ENCODE assay signal across 16 cellular contexts in genomic region chr22:43487311-43488030, GRCh38.
A peak's percentile ranks its signal among the peaks of the same experiment; 100 is the strongest.
DNase-seq lines count a peak whose midpoint lies in the region; ATAC-seq and TF ChIP-seq lines count a peak whose summit lies in the region.
"Had no signal": no experiment of that assay in that cellular context is flagged by ENCODE, and none has a peak within 500 bp of the region (broad histone marks: within the 10 kb centered on the region; RNA-seq: fewer than 3 reads in every experiment).

No MANE protein-coding gene starts in this region.

- peak overlapping the region; percentile 20 for H3K4ac ChIP-seq in neuronal stem cell (ENCODE audit: low read length)

- H2BK5ac ChIP-seq in neuronal stem cell (ENCODE audit: low read length) = peak overlapping the region; percentile 24

- H3K4me1 Mint-ChIP-seq in GM23338 (no peaks in the 10 kb centered on the region; the same call in 2 of the 3 replicates), endodermal cell (peaks cover 7% of the 10 kb centered on the region)
- no peaks in the 10 kb centered on the region for H3K4me1 Mint-ChIP-seq in activated CD4-positive, alpha-beta memory T cell treated with anti-CD3 and anti-CD28 coated beads for 36 hours (ENCODE audit: low read depth)
- H3K4me1 Mint-ChIP-seq: B cell had no signal

- H3K36me3 ChIP-seq in GM23338 (ENCODE audit: insufficient read depth) (no peaks in the 10 kb centered on the region), endodermal cell (ENCODE audit: control insufficient read depth, insufficient read depth, low read length) (no peaks in the 10 kb centered on the region), neuronal stem cell (replicated peaks in 1 of 2; ENCODE audit: control insufficient read depth in 2 of 2, insufficient read depth in 2 of 2, low read length in 2 of 2) (peaks cover 0 to 12% of the 10 kb centered on the region in 2 donors)

- peak overlapping the region; percentile 67 for H3K14ac ChIP-seq in neuronal stem cell (ENCODE audit: low read length)

- peak overlapping the region; percentile 58 for H4K8ac ChIP-seq in neuronal stem cell (ENCODE audit: low read depth, low read length)

- H2AK5ac ChIP-seq in neuronal stem cell (ENCODE audit: low read depth, low read length) = no peak overlapping the region

- peaks cover 10% of the 10 kb centered on the region for H3K79me1 ChIP-seq in neuronal stem cell (ENCODE audit: low read depth, low read length)

- 81 to 84% methylated on average over 9 to 19 of the region's 19 CpGs for WGBS in endodermal cell (ENCODE audit: insufficient coverage in 1 of 2, insufficient read length in 1 of 2), 2 experiments
- whole genome bisulfite sequencing in neuronal stem cell (ENCODE audit: extremely low coverage in 2 of 2, insufficient read length in 2 of 2, insufficient replicate concordance in 1 of 2), 2 donors = no CpG with 5 or more reads among the region's 19 CpGs

- H4K91ac ChIP-seq in neuronal stem cell (ENCODE audit: low read depth, low read length, poor library complexity) = no peak overlapping the region

- POLR2A ChIA-PET in activated CD4-positive, alpha-beta memory T cell treated with anti-CD3 and anti-CD28 coated beads for 36 hours (lab: Charles Lee) = no interaction called here

- no peaks in the 10 kb centered on the region for H3K9me2 ChIP-seq in GM23338 (ENCODE audit: insufficient read depth)

- no peak overlapping the region for H2BK120ac ChIP-seq in neuronal stem cell (ENCODE audit: low read depth, low read length)

- intact Hi-C loops in activated CD4-positive, alpha-beta memory T cell treated with anti-CD3 and anti-CD28 coated beads for 36 hours (cut with micrococcal nuclease) = no loop called here

- H2BK15ac ChIP-seq in neuronal stem cell (ENCODE audit: low read length) = no peak overlapping the region

- H3K9me3 ChIP-seq in endodermal cell (ENCODE audit: control insufficient read depth, low read length) (no peaks in the 10 kb centered on the region), neuronal stem cell (replicated peaks in 1 of 2; ENCODE audit: control insufficient read depth in 2 of 2, insufficient read depth in 1 of 2, low read depth in 1 of 2, low read length in 2 of 2) (peaks cover 0 to 2% of the 10 kb centered on the region in 2 donors)

- no peaks in the 10 kb centered on the region for H3K4me1 ChIP-seq in GM23338 (ENCODE audit: insufficient read depth)
- H3K4me1 ChIP-seq in endodermal cell (ENCODE audit: control insufficient read depth, insufficient read depth, low read length) = peaks cover 3% of the 10 kb centered on the region
- peaks cover 0 to 16% of the 10 kb centered on the region in 2 donors for H3K4me1 ChIP-seq in neuronal stem cell (ENCODE audit: control insufficient read depth in 2 of 2, insufficient read depth in 1 of 2, low read depth in 1 of 2, low read length in 2 of 2)

- H3K23ac ChIP-seq in neuronal stem cell (ENCODE audit: low read depth, low read length, poor library complexity) = no peak overlapping the region

- H3K27me3 ChIP-seq in GM23338 (ENCODE audit: insufficient read depth) (no peaks in the 10 kb centered on the region), endodermal cell (ENCODE audit: control insufficient read depth, insufficient read depth, low read length, poor library complexity, severe bottlenecking) (no peaks in the 10 kb centered on the region), neuronal stem cell (ENCODE audit: control insufficient read depth in 3 of 3, insufficient read depth in 3 of 3, low read depth in 1 of 3, low read length in 3 of 3) (peaks cover 0 to 7% (median 0%) of the 10 kb centered on the region in 3 experiments)

- H3K4me3 Mint-ChIP-seq in GM23338 (no peak overlapping the region), endodermal cell (no peak overlapping the region)
- H3K4me3 Mint-ChIP-seq in activated CD4-positive, alpha-beta memory T cell treated with anti-CD3 and anti-CD28 coated beads for 36 hours = no peak overlapping the region
- H3K4me3 Mint-ChIP-seq: B cell; CD4-positive, alpha-beta T cell; HFFc6 had no signal

- DNase-seq in GM23338 (ENCODE audit: low spot score) = no peak
- DNase-seq in endodermal cell = no peak
- no peak for DNase-seq in neuronal stem cell (ENCODE audit: low spot score)
- no peak for DNase-seq in activated CD4-positive, alpha-beta memory T cell treated with anti-CD3 and anti-CD28 coated beads for 36 hours
- no peak for DNase-seq in NCI-H2029 (lab: John Stamatoyannopoulos, UW)
- DNase-seq: C1 segment of cervical spinal cord; CD4-positive, alpha-beta T cell; DMS153; DMS79 treated with DMSO at 0.1 percent for 48 hours; EL; HCEC 1CT; HFFc6 had no signal

- H3K18ac ChIP-seq in neuronal stem cell (ENCODE audit: low read length) = peak overlapping the region; percentile 73

- no peaks in the 10 kb centered on the region for H3F3A ChIP-seq in GM23338 (replicated peaks; ENCODE audit: low read depth)

- H4K20me1 ChIP-seq in GM23338 (replicated peaks; ENCODE audit: insufficient read depth) = no peaks in the 10 kb centered on the region

- H3K36me3 Mint-ChIP-seq in GM23338 (ENCODE audit: low read depth) (peaks cover 3% of the 10 kb centered on the region; the same call in 1 of the 3 replicates), endodermal cell (ENCODE audit: low read depth) (no peaks in the 10 kb centered on the region)
- no peaks in the 10 kb centered on the region for H3K36me3 Mint-ChIP-seq in activated CD4-positive, alpha-beta memory T cell treated with anti-CD3 and anti-CD28 coated beads for 36 hours

- H3K9ac ChIP-seq in endodermal cell (ENCODE audit: extremely low read depth, low read length, poor library complexity, severe bottlenecking) = no peak overlapping the region
- no peak overlapping the region for H3K9ac ChIP-seq in neuronal stem cell (ENCODE audit: low read depth, low read length, poor library complexity)

- CTCF ChIA-PET in activated CD4-positive, alpha-beta memory T cell treated with anti-CD3 and anti-CD28 coated beads for 36 hours (lab: Charles Lee) = no interaction called here

- H3K9me3 Mint-ChIP-seq in GM23338 (peaks cover 10% of the 10 kb centered on the region), endodermal cell (no peaks in the 10 kb centered on the region)
- H3K9me3 Mint-ChIP-seq in activated CD4-positive, alpha-beta memory T cell treated with anti-CD3 and anti-CD28 coated beads for 36 hours = peaks cover 2% of the 10 kb centered on the region

- no peaks in the 10 kb centered on the region for H3K79me2 ChIP-seq in GM23338 (replicated peaks; ENCODE audit: insufficient read depth)

- peak overlapping the region; percentile 57; the same call in 1 of the 2 replicates for H3K27ac Mint-ChIP-seq in GM23338
- H3K27ac Mint-ChIP-seq in endodermal cell = peak overlapping the region; percentile 49
- no peak overlapping the region for H3K27ac Mint-ChIP-seq in activated CD4-positive, alpha-beta memory T cell treated with anti-CD3 and anti-CD28 coated beads for 36 hours
- H3K27ac Mint-ChIP-seq: B cell; CD4-positive, alpha-beta T cell; HFFc6 had no signal

- H2AFZ ChIP-seq in GM23338 (no peak overlapping the region), neuronal stem cell (ENCODE audit: low read length) (no peak overlapping the region)

- peaks cover 7% of the 10 kb centered on the region for H3K27me3 Mint-ChIP-seq in GM23338 (ENCODE audit: insufficient read depth, low read depth, poor library complexity)
- no peaks in the 10 kb centered on the region for H3K27me3 Mint-ChIP-seq in endodermal cell (ENCODE audit: insufficient read depth)
- peaks cover 5% of the 10 kb centered on the region for H3K27me3 Mint-ChIP-seq in activated CD4-positive, alpha-beta memory T cell treated with anti-CD3 and anti-CD28 coated beads for 36 hours
- H3K27me3 Mint-ChIP-seq: CD4-positive, alpha-beta T cell had no signal

- H3K27ac ChIP-seq in GM23338 (ENCODE audit: low read depth) = no peak overlapping the region
- peak overlapping the region; percentile 30 for H3K27ac ChIP-seq in angular gyrus (ENCODE audit: low read depth, low read length)
- H3K27ac ChIP-seq in endodermal cell (ENCODE audit: low read depth, low read length) = no peak overlapping the region
- no peak overlapping the region for H3K27ac ChIP-seq in neuronal stem cell (replicated peaks; ENCODE audit: low read length)

- TF ChIP-seq CTCF in GM23338 (conservative IDR thresholded peaks at IDR 0.05; ENCODE audit: low read depth in 2 of 2) = no peak
- TF ChIP-seq CTCF in endodermal cell (conservative IDR thresholded peaks at IDR 0.05) = no peak

- H3K4me2 ChIP-seq in GM23338 (no peak overlapping the region), neuronal stem cell (ENCODE audit: insufficient read depth, low read length, poor library complexity, severe bottlenecking) (no peak overlapping the region)

- no peak for ATAC-seq in GM23338
- no peak for ATAC-seq in HG02763 (IDR thresholded peaks at IDR 0.05; ENCODE audit: unreplicated experiment)
- ATAC-seq in HG02610 (IDR thresholded peaks at IDR 0.05; ENCODE audit: unreplicated experiment) = no peak

- peak overlapping the region; percentile 98 for H2BK12ac ChIP-seq in neuronal stem cell (ENCODE audit: low read length)

- no peak overlapping the region for H3K4me3 ChIP-seq in GM23338
- no peak overlapping the region for H3K4me3 ChIP-seq in endodermal cell (ENCODE audit: low read length)
- no peak overlapping the region for H3K4me3 ChIP-seq in neuronal stem cell (ENCODE audit: low read length in 2 of 2)

TF ChIP-seq in GM23338, 12 proteins besides CTCF, POLR2A, EP300 and RAD21 (continues in another document):
- TF ChIP-seq ZNF331 (CRISPR knock-in tag; IDR thresholded peaks at IDR 0.05; ENCODE audit: low read depth) (no peak), EZH2 (IDR thresholded peaks at IDR 0.05; ENCODE audit: low read depth, unreplicated experiment) (no peak), EZH2phosphoT487 (IDR thresholded peaks at IDR 0.05; ENCODE audit: unreplicated experiment) (no peak), STAT1 (IDR thresholded peaks at IDR 0.05; ENCODE audit: unreplicated experiment) (no peak), NANOG (IDR thresholded peaks at IDR 0.05; ENCODE audit: borderline replicate concordance) (no peak)
- TF ChIP-seq, protein P1, sequence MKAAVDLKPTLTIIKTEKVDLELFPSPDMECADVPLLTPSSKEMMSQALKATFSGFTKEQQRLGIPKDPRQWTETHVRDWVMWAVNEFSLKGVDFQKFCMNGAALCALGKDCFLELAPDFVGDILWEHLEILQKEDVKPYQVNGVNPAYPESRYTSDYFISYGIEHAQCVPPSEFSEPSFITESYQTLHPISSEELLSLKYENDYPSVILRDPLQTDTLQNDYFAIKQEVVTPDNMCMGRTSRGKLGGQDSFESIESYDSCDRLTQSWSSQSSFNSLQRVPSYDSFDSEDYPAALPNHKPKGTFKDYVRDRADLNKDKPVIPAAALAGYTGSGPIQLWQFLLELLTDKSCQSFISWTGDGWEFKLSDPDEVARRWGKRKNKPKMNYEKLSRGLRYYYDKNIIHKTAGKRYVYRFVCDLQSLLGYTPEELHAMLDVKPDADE (IDR thresholded peaks at IDR 0.05) = no peak
